ENCODE assay signal across 16 cellular contexts in the genomic region with DNA sequence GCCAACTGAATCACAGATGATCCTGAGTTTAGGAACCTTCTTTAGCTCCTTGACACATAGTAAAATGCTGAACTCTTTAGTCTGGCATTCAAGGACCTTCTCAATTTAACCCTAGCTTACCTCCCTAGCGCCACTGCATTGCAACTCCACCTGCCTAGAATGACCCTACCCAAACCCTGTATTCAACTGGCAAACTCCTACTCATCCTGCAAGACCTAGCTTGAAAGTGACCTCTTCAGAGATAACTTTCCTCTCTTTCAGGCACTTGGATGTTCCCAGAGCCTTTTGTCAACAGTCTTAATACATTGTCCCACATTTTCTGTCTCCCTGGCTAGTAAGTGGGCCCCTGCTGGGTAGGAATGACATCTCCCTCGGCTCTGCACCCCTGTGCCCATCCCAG.
"Had no signal": no experiment of that assay in that cellular context is flagged by ENCODE, and none has a peak within 500 bp of the region (broad histone marks: within the 10 kb centered on the region; RNA-seq: fewer than 3 reads in every experiment).

No MANE protein-coding gene starts in this region.

- H3K4me3 ChIP-seq: coronary artery, gastroesophageal sphincter, transverse colon had no signal

- H3K36me3 ChIP-seq: transverse colon had no signal

- H3K9me3 Mint-ChIP-seq: activated T-helper 1 cell treated with anti-CD3 and anti-CD28 coated beads, Interleukin-12 subunit alpha, Interleukin-12 subunit beta, Interleukin-2, Interleukin-4 antibody, amounts not matched to agents 30 ng/mL and 10 ng/mL and 1 ng/mL, durations not matched to agents 14 hours and 24 hours and 36 hours; naive thymus-derived CD8-positive, alpha-beta T cell; T-helper 2 cell treated with Interferon-gamma antibody and Interleukin-4, amounts not matched to agents 5 μg/mL and 100 μg/mL, for 36 hours had no signal

- DNase-seq: activated CD4-positive, alpha-beta T cell treated with anti-CD3 and anti-CD28 coated beads, Interleukin-2, amount 50 U/mL, for 4 hours; central memory CD4-positive, alpha-beta T cell; effector CD4-positive, alpha-beta T cell; left cardiac atrium; mesendoderm; naive thymus-derived CD8-positive, alpha-beta T cell; stimulated activated CD4-positive, alpha-beta T cell treated with anti-CD3 and anti-CD28 coated beads, Interleukin-1b, Interleukin-23, amount 100 ng/mL, for 48 hours; stimulated activated CD8-positive, alpha-beta memory T cell treated with anti-CD3 and anti-CD28 coated beads, Interleukin-4, amount 100 ng/mL, for 48 hours; stimulated activated naive CD4-positive, alpha-beta T cell treated with Interleukin-2 at 50 U/mL for 16 hours; transverse colon had no signal

- ATAC-seq: esophagus mucosa; gastroesophageal sphincter; naive thymus-derived CD8-positive, alpha-beta T cell had no signal

- H3K4me3 Mint-ChIP-seq: activated naive CD8-positive, alpha-beta T cell; activated T-helper 1 cell treated with anti-CD3 and anti-CD28 coated beads, Interleukin-12 subunit alpha, Interleukin-12 subunit beta, Interleukin-2, Interleukin-4 antibody, amounts not matched to agents 30 ng/mL and 10 ng/mL and 1 ng/mL, durations not matched to agents 14 hours and 24 hours and 36 hours; naive thymus-derived CD8-positive, alpha-beta T cell; T-helper 2 cell treated with Interferon-gamma antibody and Interleukin-4, amounts not matched to agents 5 μg/mL and 100 μg/mL, for 36 hours had no signal

- H3K9me3 ChIP-seq: gastroesophageal sphincter, transverse colon had no signal

- H3K27me3 Mint-ChIP-seq: activated naive CD8-positive, alpha-beta T cell; naive thymus-derived CD8-positive, alpha-beta T cell had no signal

- H3K27me3 ChIP-seq: gastroesophageal sphincter, transverse colon had no signal

- H3K27ac Mint-ChIP-seq: activated naive CD8-positive, alpha-beta T cell; activated T-helper 1 cell treated with anti-CD3 and anti-CD28 coated beads, Interleukin-12 subunit alpha, Interleukin-12 subunit beta, Interleukin-2, Interleukin-4 antibody, amounts not matched to agents 30 ng/mL and 10 ng/mL and 1 ng/mL, durations not matched to agents 14 hours and 24 hours and 36 hours; T-helper 2 cell treated with Interferon-gamma antibody and Interleukin-4, amounts not matched to agents 5 μg/mL and 100 μg/mL, for 36 hours had no signal

- H3K27ac ChIP-seq: coronary artery, gastroesophageal sphincter, transverse colon had no signal
